In the genomic region with DNA sequence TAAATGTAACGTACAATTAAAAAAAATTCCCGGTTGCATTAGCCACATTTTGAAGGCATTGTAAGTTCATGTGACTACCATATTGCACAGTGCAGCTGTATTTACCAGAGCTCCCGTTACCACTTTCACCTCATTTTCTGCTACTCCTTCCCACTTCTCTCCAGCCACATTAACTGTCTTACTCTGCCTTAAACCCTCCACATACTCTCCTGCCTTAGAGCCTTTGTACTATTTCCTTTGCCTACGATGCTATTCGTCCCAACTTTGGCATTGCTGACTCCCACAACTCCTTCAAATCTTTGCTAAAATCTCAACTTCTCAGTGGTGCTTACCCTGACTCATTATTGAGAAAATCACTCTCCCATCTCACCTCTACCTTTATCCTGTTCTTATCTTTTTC, we compare ENCODE assay signal across 1 cellular context.
TF ChIP-seq lines count a peak whose summit lies in the region.

No MANE protein-coding gene starts in this region.

TF ChIP-seq in WTC11, 78 proteins besides CTCF, POLR2A, EP300 and RAD21:
- TF ChIP-seq ZNF263 (CRISPR knock-in tag; IDR thresholded peaks at IDR 0.05; ENCODE audit: low read depth) (no peak), CDX4 (CRISPR knock-in tag; IDR thresholded peaks at IDR 0.05; ENCODE audit: borderline replicate concordance) (no peak), GABPB1 (CRISPR knock-in tag; IDR thresholded peaks at IDR 0.05) (no peak), SP1 (CRISPR knock-in tag; conservative IDR thresholded peaks at IDR 0.05) (no peak), NR1H2 (CRISPR knock-in tag; IDR thresholded peaks at IDR 0.05) (no peak), NFATC4 (CRISPR knock-in tag; IDR thresholded peaks at IDR 0.05) (no peak), CBFB (CRISPR knock-in tag; IDR thresholded peaks at IDR 0.05; ENCODE audit: low read depth) (no peak), SMAD3 (CRISPR knock-in tag; IDR thresholded peaks at IDR 0.05; ENCODE audit: borderline replicate concordance) (no peak), ZNF423 (CRISPR knock-in tag; IDR thresholded peaks at IDR 0.05) (no peak), AFF4 (CRISPR knock-in tag; IDR thresholded peaks at IDR 0.05; ENCODE audit: borderline replicate concordance) (no peak), JAZF1 (CRISPR knock-in tag; IDR thresholded peaks at IDR 0.05) (no peak), ZNF317 (CRISPR knock-in tag; IDR thresholded peaks at IDR 0.05; ENCODE audit: borderline replicate concordance, low read depth) (no peak), EMX1 (CRISPR knock-in tag; IDR thresholded peaks at IDR 0.05) (no peak), ARID4B (CRISPR knock-in tag; IDR thresholded peaks at IDR 0.05; ENCODE audit: borderline replicate concordance) (no peak), NFYB (CRISPR knock-in tag; conservative IDR thresholded peaks at IDR 0.05; ENCODE audit: low read depth) (no peak), ZBTB43 (CRISPR knock-in tag; IDR thresholded peaks at IDR 0.05) (no peak), ELF4 (CRISPR knock-in tag; IDR thresholded peaks at IDR 0.05; ENCODE audit: low read depth) (no peak)
- TF ChIP-seq, protein P1, sequence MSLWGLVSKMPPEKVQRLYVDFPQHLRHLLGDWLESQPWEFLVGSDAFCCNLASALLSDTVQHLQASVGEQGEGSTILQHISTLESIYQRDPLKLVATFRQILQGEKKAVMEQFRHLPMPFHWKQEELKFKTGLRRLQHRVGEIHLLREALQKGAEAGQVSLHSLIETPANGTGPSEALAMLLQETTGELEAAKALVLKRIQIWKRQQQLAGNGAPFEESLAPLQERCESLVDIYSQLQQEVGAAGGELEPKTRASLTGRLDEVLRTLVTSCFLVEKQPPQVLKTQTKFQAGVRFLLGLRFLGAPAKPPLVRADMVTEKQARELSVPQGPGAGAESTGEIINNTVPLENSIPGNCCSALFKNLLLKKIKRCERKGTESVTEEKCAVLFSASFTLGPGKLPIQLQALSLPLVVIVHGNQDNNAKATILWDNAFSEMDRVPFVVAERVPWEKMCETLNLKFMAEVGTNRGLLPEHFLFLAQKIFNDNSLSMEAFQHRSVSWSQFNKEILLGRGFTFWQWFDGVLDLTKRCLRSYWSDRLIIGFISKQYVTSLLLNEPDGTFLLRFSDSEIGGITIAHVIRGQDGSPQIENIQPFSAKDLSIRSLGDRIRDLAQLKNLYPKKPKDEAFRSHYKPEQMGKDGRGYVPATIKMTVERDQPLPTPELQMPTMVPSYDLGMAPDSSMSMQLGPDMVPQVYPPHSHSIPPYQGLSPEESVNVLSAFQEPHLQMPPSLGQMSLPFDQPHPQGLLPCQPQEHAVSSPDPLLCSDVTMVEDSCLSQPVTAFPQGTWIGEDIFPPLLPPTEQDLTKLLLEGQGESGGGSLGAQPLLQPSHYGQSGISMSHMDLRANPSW (CRISPR knock-in tag; conservative IDR thresholded peaks at IDR 0.05; ENCODE audit: low read depth), result no peak
- TF ChIP-seq, protein P2, sequence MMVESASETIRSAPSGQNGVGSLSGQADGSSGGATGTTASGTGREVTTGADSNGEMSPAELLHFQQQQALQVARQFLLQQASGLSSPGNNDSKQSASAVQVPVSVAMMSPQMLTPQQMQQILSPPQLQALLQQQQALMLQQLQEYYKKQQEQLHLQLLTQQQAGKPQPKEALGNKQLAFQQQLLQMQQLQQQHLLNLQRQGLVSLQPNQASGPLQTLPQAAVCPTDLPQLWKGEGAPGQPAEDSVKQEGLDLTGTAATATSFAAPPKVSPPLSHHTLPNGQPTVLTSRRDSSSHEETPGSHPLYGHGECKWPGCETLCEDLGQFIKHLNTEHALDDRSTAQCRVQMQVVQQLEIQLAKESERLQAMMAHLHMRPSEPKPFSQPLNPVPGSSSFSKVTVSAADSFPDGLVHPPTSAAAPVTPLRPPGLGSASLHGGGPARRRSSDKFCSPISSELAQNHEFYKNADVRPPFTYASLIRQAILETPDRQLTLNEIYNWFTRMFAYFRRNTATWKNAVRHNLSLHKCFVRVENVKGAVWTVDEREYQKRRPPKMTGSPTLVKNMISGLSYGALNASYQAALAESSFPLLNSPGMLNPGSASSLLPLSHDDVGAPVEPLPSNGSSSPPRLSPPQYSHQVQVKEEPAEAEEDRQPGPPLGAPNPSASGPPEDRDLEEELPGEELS (CRISPR knock-in tag; IDR thresholded peaks at IDR 0.05), result no peak
- TF ChIP-seq, protein P3, sequence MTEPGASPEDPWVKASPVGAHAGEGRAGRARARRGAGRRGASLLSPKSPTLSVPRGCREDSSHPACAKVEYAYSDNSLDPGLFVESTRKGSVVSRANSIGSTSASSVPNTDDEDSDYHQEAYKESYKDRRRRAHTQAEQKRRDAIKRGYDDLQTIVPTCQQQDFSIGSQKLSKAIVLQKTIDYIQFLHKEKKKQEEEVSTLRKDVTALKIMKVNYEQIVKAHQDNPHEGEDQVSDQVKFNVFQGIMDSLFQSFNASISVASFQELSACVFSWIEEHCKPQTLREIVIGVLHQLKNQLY (CRISPR knock-in tag; IDR thresholded peaks at IDR 0.05), result no peak
